10 cellular contexts compared by ENCODE assay signal in genomic region chr1:234958066-234958701, GRCh38.
DNase-seq lines count a peak whose midpoint lies in the region; ATAC-seq, FAIRE-seq and TF ChIP-seq lines count a peak whose summit lies in the region.
"Had no signal": no experiment of that assay in that cellular context is flagged by ENCODE, and none has a peak within 500 bp of the region (broad histone marks: within the 10 kb centered on the region; RNA-seq: fewer than 3 reads in every experiment).

No MANE protein-coding gene starts in this region.

- no peak for FAIRE-seq in GM12892 (lab: Jason Lieb, UNC)

- H4K5ac ChIP-seq in mesendoderm (ENCODE audit: low read length), result no peak overlapping the region

- no peak for TF ChIP-seq POLR2A in tibial nerve (IDR thresholded peaks at IDR 0.05)
- no peak for TF ChIP-seq POLR2A in GM12892 (IDR thresholded peaks at IDR 0.05; ENCODE audit: low read depth, low read length)

- no peak for TF ChIP-seq EP300 in tibial nerve (IDR thresholded peaks at IDR 0.05)

- H3K4me3 Mint-ChIP-seq in WTC11, result no peak overlapping the region

- peak overlapping the region; percentile 79 for H3K56ac ChIP-seq in mesendoderm (ENCODE audit: low read length)

- ATAC-seq in WTC11 (peak; percentile 8), GM21723 (IDR thresholded peaks at IDR 0.05; ENCODE audit: unreplicated experiment) (no peak)

- peak overlapping the region; percentile 6 for H3K18ac ChIP-seq in mesendoderm (ENCODE audit: low read length)

- H3K9ac ChIP-seq in mesendoderm (ENCODE audit: low read length), result no peak overlapping the region

- H3K27me3 Mint-ChIP-seq in WTC11 (ENCODE audit: low read depth), result no peaks in the 10 kb centered on the region

- H3K4me3 ChIP-seq in mesendoderm (ENCODE audit: low read length) (no peak overlapping the region), tibial nerve (no peak overlapping the region)

- whole genome bisulfite sequencing in mesendoderm (ENCODE audit: extremely low coverage, insufficient coverage, low lambda C conversion rate), result no CpG with 5 or more reads among the region's 13 CpGs
- WGBS in tibial nerve, 2 donors, result 73 to 83% methylated on average over 11 to 13 of the region's 13 CpGs

- TF ChIP-seq CTCF in WTC11 (IDR thresholded peaks at IDR 0.05) (no peak), tibial nerve (IDR thresholded peaks at IDR 0.05) (no peak)

- H3K79me2 ChIP-seq in mesendoderm (ENCODE audit: control insufficient read depth, insufficient read depth, low read length), result no peaks in the 10 kb centered on the region

- H3K36me3 ChIP-seq in mesendoderm (ENCODE audit: control insufficient read depth, insufficient read depth, low read length) (no peaks in the 10 kb centered on the region), tibial nerve (no peaks in the 10 kb centered on the region)

- peak overlapping the region; percentile 18 for H3K4ac ChIP-seq in mesendoderm (ENCODE audit: low read depth, low read length)

- CTCF ChIA-PET in WTC11 (lab: Charles Lee), result interaction anchor here (1.1 to 3.0 kb wide), 6 partner anchors 12 to 135 kb away, joined by 3 to 15 read pairs (median 4); no protein-coding TSS in a partner anchor

- H2BK15ac ChIP-seq in mesendoderm (replicated peaks; ENCODE audit: low read depth), result no peak overlapping the region

- H4K8ac ChIP-seq in mesendoderm (ENCODE audit: low read depth, low read length), result no peak overlapping the region

- H3K4me1 Mint-ChIP-seq in WTC11, result peaks cover 72% of the 10 kb centered on the region

- no peaks in the 10 kb centered on the region for H3K9me3 Mint-ChIP-seq in WTC11

- peak overlapping the region; percentile 99 for H3K27ac Mint-ChIP-seq in WTC11

- peak overlapping the region; percentile 73 for H3K27ac ChIP-seq in mesendoderm (ENCODE audit: low read depth, low read length)
- peak overlapping the region in 3 of 4 donors; percentile 48 to 70 (median 54) for H3K27ac ChIP-seq in tibial nerve

- DNase-seq in activated T-cell treated with anti-CD3 and anti-CD28 coated beads, Interleukin-2, amount 50 U/mL, for 48 hours, result peak; percentile 21 to 22
- DNase-seq in activated T-cell treated with anti-CD3 and anti-CD28 coated beads for 4 hours, result no peak
- peak; percentile 29 for DNase-seq in WTC11 (ENCODE audit: low spot score)
- DNase-seq in mesendoderm, result peak; percentile 67
- DNase-seq in tibial nerve (ENCODE audit: low spot score in 2 of 2), result no peak
- no peak for DNase-seq in NCI-H128 (lab: John Stamatoyannopoulos, UW; ENCODE audit: unreplicated experiment)
- no peak for DNase-seq in GM12892 (ENCODE audit: insufficient read length)
- DNase-seq: aorta, NCI-H1092 had no signal

- H3K79me1 ChIP-seq in mesendoderm (ENCODE audit: low read length), result no peaks in the 10 kb centered on the region

- no peaks in the 10 kb centered on the region for H3K36me3 Mint-ChIP-seq in WTC11

- no peaks in the 10 kb centered on the region for H3K9me3 ChIP-seq in tibial nerve

- no peak overlapping the region for H2AK5ac ChIP-seq in mesendoderm (ENCODE audit: low read length)

- no peak overlapping the region for H2BK120ac ChIP-seq in mesendoderm (ENCODE audit: low read depth, low read length)

- H3K27me3 ChIP-seq in mesendoderm (ENCODE audit: insufficient read depth, low read length, poor library complexity) (no peaks in the 10 kb centered on the region), tibial nerve (no peaks in the 10 kb centered on the region)

- H2BK5ac ChIP-seq in mesendoderm (ENCODE audit: low read length), result no peak overlapping the region

- H3K4me1 ChIP-seq in mesendoderm (ENCODE audit: control insufficient read depth, low read depth, low read length) (peaks cover 6% of the 10 kb centered on the region), tibial nerve (peaks cover 0 to 80% (median 49%) of the 10 kb centered on the region in 4 donors)

- no peak overlapping the region for H3K4me2 ChIP-seq in mesendoderm (ENCODE audit: low read length)

- no peak overlapping the region for H3K23ac ChIP-seq in mesendoderm (ENCODE audit: low read length)

- POLR2A ChIA-PET in WTC11 (lab: Charles Lee), result interaction anchor here (1.5 kb wide), 1 partner anchor 12 kb away, joined by 11 read pairs; no protein-coding TSS in a partner anchor

TF ChIP-seq in WTC11, 78 proteins besides CTCF, POLR2A, EP300 and RAD21:
- TF ChIP-seq NR3C1 (CRISPR knock-in tag; conservative IDR thresholded peaks at IDR 0.05; ENCODE audit: low read depth) (no peak), ZNF281 (CRISPR knock-in tag; IDR thresholded peaks at IDR 0.05) (no peak), GTF2I (CRISPR knock-in tag; conservative IDR thresholded peaks at IDR 0.05) (0 out of 2 replicates have a peak, but pooled peaks have one; percentile 37)

Comparison
In these comparisons a context has a peak if more than half of its experiments do, and no peak if none do; other contexts are left out.
1. DNase-seq: peak in activated T-cell treated with anti-CD3 and anti-CD28 coated beads, Interleukin-2, amount 50 U/mL, for 48 hours (2 of 2), WTC11 (single experiment) and mesendoderm (single experiment); none in activated T-cell treated with anti-CD3 and anti-CD28 coated beads for 4 hours (single experiment), tibial nerve (0 of 2), NCI-H128 (single experiment) and GM12892 (single experiment).